ENCODE assay signal across 6 cellular contexts in the genomic region with DNA sequence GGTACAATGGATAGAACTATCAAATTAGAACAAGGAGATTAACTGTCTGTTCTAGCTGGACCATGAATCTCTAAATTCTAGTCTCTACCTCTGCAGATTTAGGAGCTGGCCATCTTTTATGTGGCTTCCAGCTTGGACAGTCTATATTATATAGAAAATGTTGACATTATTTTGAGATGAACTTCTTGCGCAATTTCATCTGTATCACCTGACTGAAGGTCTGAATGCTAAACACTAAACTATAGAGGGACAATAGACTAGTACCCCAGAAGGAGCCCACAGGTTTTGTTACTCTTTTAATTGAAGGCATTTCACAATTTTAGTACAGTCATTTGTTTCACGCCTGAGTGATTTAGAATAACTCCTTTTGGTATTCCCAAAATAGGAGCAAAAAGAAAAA.
"Had no signal": no experiment of that assay in that cellular context is flagged by ENCODE, and none has a peak within 500 bp of the region (broad histone marks: within the 10 kb centered on the region; RNA-seq: fewer than 3 reads in every experiment).

No MANE protein-coding gene starts in this region.

- FAIRE-seq: H54 had no signal

- H2AFZ ChIP-seq: GM23248 had no signal

- H3K9ac ChIP-seq: GM23248 had no signal

- DNase-seq: GM23248, GOT3, H9, HCEC 1CT, KG1 had no signal

- H3K4me3 ChIP-seq: GM23248 had no signal

- H3K27ac ChIP-seq: GM23248 had no signal
